In genomic region chr4:87651941-87652340, GRCh38 we compare ENCODE assay signal across 1 cellular context.
TF ChIP-seq lines count a peak whose summit lies in the region.

No MANE protein-coding gene starts in this region.

TF ChIP-seq in HCT116, 20 proteins besides CTCF, POLR2A, EP300 and RAD21 (continued from another document):
- TF ChIP-seq ZBTB33 (IDR thresholded peaks at IDR 0.05; ENCODE audit: extremely low read depth, insufficient replicate concordance, low read length) = no peak
- TF ChIP-seq YY1 (IDR thresholded peaks at IDR 0.05; ENCODE audit: extremely low read depth, insufficient replicate concordance, low read depth, low read length) = no peak
- TF ChIP-seq JUND (IDR thresholded peaks at IDR 0.05) = no peak
- TF ChIP-seq ZNF274 (IDR thresholded peaks at IDR 0.05; ENCODE audit: low read depth, low read length) = no peak
- no peak for TF ChIP-seq REST (IDR thresholded peaks at IDR 0.05; ENCODE audit: low read depth)
